Comparison of ENCODE assay signal across 13 cellular contexts in the genomic region with DNA sequence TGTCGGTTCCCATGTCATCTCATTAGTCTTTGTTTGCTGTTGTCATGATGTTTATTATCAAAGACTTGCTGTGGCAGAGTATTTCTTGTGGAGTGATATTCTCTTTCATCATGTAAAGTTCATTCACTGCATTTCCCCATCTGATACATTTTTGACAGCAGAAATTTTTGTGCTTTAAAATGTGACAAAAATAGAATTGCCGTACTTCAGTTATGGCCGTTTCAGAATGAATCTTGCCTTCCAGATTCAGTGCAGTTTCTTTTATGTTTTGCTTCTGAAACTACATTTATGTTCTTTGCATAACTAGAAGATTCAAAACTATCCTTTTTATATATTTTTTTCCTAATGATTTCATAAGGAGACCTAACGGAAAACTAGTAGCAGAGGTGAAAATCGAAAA. TPM values are rescaled to one million over a fixed set of nuclear protein-coding genes. Genes with fewer than 3 reads are reported as not detected.
DNase-seq lines count a peak whose midpoint lies in the region; ATAC-seq lines count a peak whose summit lies in the region.
"Had no signal": no experiment of that assay in that cellular context is flagged by ENCODE, and none has a peak within 500 bp of the region (broad histone marks: within the 10 kb centered on the region; RNA-seq: fewer than 3 reads in every experiment).

No MANE protein-coding gene starts in this region.

- H3K27me3 Mint-ChIP-seq in activated naive CD4-positive, alpha-beta T cell treated with anti-CD3 and anti-CD28 coated beads for 36 hours (ENCODE audit: low read depth): no peaks in the 10 kb centered on the region
- no peaks in the 10 kb centered on the region for H3K27me3 Mint-ChIP-seq in IgD-negative memory B cell
- H3K27me3 Mint-ChIP-seq in stimulated activated naive B cell treated with anti-CD40 and anti-IgM and Interleukin-4, amounts not matched to agents 10 μg/mL and 1 μg/mL and 100 μg/mL, for 72 hours: no peaks in the 10 kb centered on the region

- peaks cover 43% of the 10 kb centered on the region for H3K36me3 Mint-ChIP-seq in activated naive CD4-positive, alpha-beta T cell treated with anti-CD3 and anti-CD28 coated beads for 36 hours (ENCODE audit: low read depth)
- H3K36me3 Mint-ChIP-seq in IgD-negative memory B cell: peaks cover 6% of the 10 kb centered on the region
- H3K36me3 Mint-ChIP-seq in stimulated activated naive B cell treated with anti-CD40 and anti-IgM and Interleukin-4, amounts not matched to agents 10 μg/mL and 1 μg/mL and 100 μg/mL, for 72 hours: peaks cover 20 to 37% of the 10 kb centered on the region in 2 donors

- peak overlapping the region; percentile 36 for H3K4me3 Mint-ChIP-seq in activated naive CD4-positive, alpha-beta T cell treated with anti-CD3 and anti-CD28 coated beads for 36 hours
- H3K4me3 Mint-ChIP-seq in IgD-negative memory B cell: peak overlapping the region in 3 of 4 donors; percentile 1 to 58 (median 1)
- H3K4me3 Mint-ChIP-seq in stimulated activated naive B cell treated with anti-CD40 and anti-IgM and Interleukin-4, amounts not matched to agents 10 μg/mL and 1 μg/mL and 100 μg/mL, for 72 hours: peak overlapping the region; percentile 51 to 53

- CTCF ChIA-PET in activated naive CD4-positive, alpha-beta T cell treated with anti-CD3 and anti-CD28 coated beads for 36 hours (lab: Charles Lee): interaction anchor here (0.5 to 2.2 kb wide), 5 partner anchors 10 to 192 kb away, joined by 3 to 5 read pairs (median 3); a partner anchor contains a TSS

- ATAC-seq in GM21737 (IDR thresholded peaks at IDR 0.05; ENCODE audit: unreplicated experiment) (peak; percentile 12), GM18861 (IDR thresholded peaks at IDR 0.05; ENCODE audit: unreplicated experiment) (no peak)
- ATAC-seq in stimulated activated naive B cell treated with anti-CD40 and anti-IgM and Interleukin-4, amounts not matched to agents 10 μg/mL and 1 μg/mL and 100 μg/mL, for 72 hours (replicated peaks): peak; percentile 34 to 44

- peaks cover 38% of the 10 kb centered on the region for H3K4me1 Mint-ChIP-seq in activated naive CD4-positive, alpha-beta T cell treated with anti-CD3 and anti-CD28 coated beads for 36 hours (ENCODE audit: low read depth)
- H3K4me1 Mint-ChIP-seq in IgD-negative memory B cell: peaks cover 7 to 10% (median 9%) of the 10 kb centered on the region in 3 donors
- peaks cover 12 to 15% of the 10 kb centered on the region in 2 donors for H3K4me1 Mint-ChIP-seq in stimulated activated naive B cell treated with anti-CD40 and anti-IgM and Interleukin-4, amounts not matched to agents 10 μg/mL and 1 μg/mL and 100 μg/mL, for 72 hours

- intact Hi-C loops in activated naive CD4-positive, alpha-beta T cell treated with anti-CD3 and anti-CD28 coated beads for 36 hours (cut with micrococcal nuclease): loop anchor here (1.0 to 5.0 kb wide), 3 partner anchors 222 to 562 kb away; a partner anchor contains a TSS

- no peaks in the 10 kb centered on the region for H3K9me3 Mint-ChIP-seq in activated naive CD4-positive, alpha-beta T cell treated with anti-CD3 and anti-CD28 coated beads for 36 hours
- peaks cover 0 to 4% (median 0%) of the 10 kb centered on the region in 3 donors for H3K9me3 Mint-ChIP-seq in IgD-negative memory B cell
- H3K9me3 Mint-ChIP-seq in stimulated activated naive B cell treated with anti-CD40 and anti-IgM and Interleukin-4, amounts not matched to agents 10 μg/mL and 1 μg/mL and 100 μg/mL, for 72 hours: peaks cover 0 to 3% of the 10 kb centered on the region in 2 donors

- H3K27ac Mint-ChIP-seq in activated naive CD4-positive, alpha-beta T cell treated with anti-CD3 and anti-CD28 coated beads for 36 hours: peak overlapping the region; percentile 97
- H3K27ac Mint-ChIP-seq in IgD-negative memory B cell: peak overlapping the region in 1 of 3 donors; percentile 93
- H3K27ac Mint-ChIP-seq in stimulated activated naive B cell treated with anti-CD40 and anti-IgM and Interleukin-4, amounts not matched to agents 10 μg/mL and 1 μg/mL and 100 μg/mL, for 72 hours: peak overlapping the region; percentile 82

- DNase-seq in activated naive CD4-positive, alpha-beta T cell treated with anti-CD3 and anti-CD28 coated beads for 36 hours: no peak
- no peak for DNase-seq in activated naive CD4-positive, alpha-beta T cell (lab: John Stamatoyannopoulos, UW)
- no peak for DNase-seq in stimulated activated naive B cell treated with anti-CD40 and anti-IgM and Interleukin-4, amounts not matched to agents 10 μg/mL and 1 μg/mL and 100 μg/mL, for 72 hours
- DNase-seq in MV-4-11 (lab: John Stamatoyannopoulos, UW) (no peak), activated gamma-delta T cell treated with Interleukin-2 at 50 U/mL for 16 hours (no peak)
- DNase-seq: foreskin melanocyte, NCI-H2227 treated with DMSO at 0.1 percent for 48 hours had no signal

RNA-seq across cellular contexts. Expression of a gene that starts 10.0 kb away (rescaled TPM):
- 10 to 100 TPM; 44.3 to 46.8 TPM for total RNA-seq in activated naive CD4-positive, alpha-beta T cell treated with anti-CD3 and anti-CD28 coated beads for 36 hours
- polyA plus RNA-seq in IgD-negative memory B cell: 14.0 TPM

RNA-seq across cellular contexts. Expression of a gene that starts 44.0 kb away (rescaled TPM):
- not detected for total RNA-seq in activated naive CD4-positive, alpha-beta T cell treated with anti-CD3 and anti-CD28 coated beads for 36 hours
- polyA plus RNA-seq in IgD-negative memory B cell: not detected
- total RNA-seq: liver, pulmonary artery endothelial cell, SJSA1 had no signal

Comparison
In these comparisons a context has a peak if more than half of its experiments do, and no peak if none do; other contexts are left out.
1. H3K4me3 Mint-ChIP-seq: peak in every context shown above with its lines; median percentile 52 in stimulated activated naive B cell treated with anti-CD40 and anti-IgM and Interleukin-4, amounts not matched to agents 10 μg/mL and 1 μg/mL and 100 μg/mL, for 72 hours; 36 in activated naive CD4-positive, alpha-beta T cell treated with anti-CD3 and anti-CD28 coated beads for 36 hours; 1 in IgD-negative memory B cell.